ENCODE assay signal across 20 cellular contexts in the genomic region with DNA sequence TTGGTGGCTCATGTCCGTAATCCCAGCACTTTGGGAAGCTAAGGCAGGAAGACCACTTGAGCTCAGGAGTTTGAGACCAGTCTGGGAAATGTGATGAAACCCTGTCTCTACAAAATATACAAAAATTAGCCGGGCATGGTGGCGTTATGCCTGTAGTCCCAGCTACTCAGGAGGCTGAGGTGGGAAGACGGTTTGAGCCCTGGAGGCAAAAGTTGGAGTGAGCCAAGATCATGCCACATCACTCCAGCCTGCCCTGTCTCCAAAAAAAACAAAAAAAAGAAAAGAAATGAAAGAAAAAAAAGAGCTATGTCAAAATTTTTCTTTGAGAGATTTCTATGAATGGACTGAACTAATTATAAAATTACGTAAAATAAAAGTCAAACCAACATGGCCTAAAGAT.
"Had no signal": no experiment of that assay in that cellular context is flagged by ENCODE, and none has a peak within 500 bp of the region (broad histone marks: within the 10 kb centered on the region; RNA-seq: fewer than 3 reads in every experiment).

No MANE protein-coding gene starts in this region.

- H3K27me3 Mint-ChIP-seq: activated B cell treated with CpG ODN at 0.5 μM for 24 hours; activated CD4-positive, alpha-beta T cell treated with anti-CD3 and anti-CD28 coated beads, Interleukin-2, amount 10 ng/mL, durations not matched to agents 7 days and 5 days; activated CD8-positive, alpha-beta T cell treated with anti-CD3 and anti-CD28 coated beads for 36 hours; activated naive CD8-positive, alpha-beta T cell treated with anti-CD3 and anti-CD28 coated beads, Interleukin-2, amount 10 ng/mL, durations not matched to agents 7 days and 5 days; central memory CD8-positive, alpha-beta T cell; T-cell had no signal

- H3K36me3 ChIP-seq: Peyer's patch had no signal

- H3K9me3 ChIP-seq: body of pancreas, Peyer's patch had no signal

- ATAC-seq: activated CD8-positive, alpha-beta T cell treated with anti-CD3 and anti-CD28 coated beads for 36 hours; body of pancreas; T-cell had no signal

- H3K4me3 Mint-ChIP-seq: activated B cell treated with CpG ODN at 0.5 μM for 24 hours; activated CD4-positive, alpha-beta T cell treated with anti-CD3 and anti-CD28 coated beads, Interleukin-2, amount 10 ng/mL, durations not matched to agents 7 days and 5 days; activated CD8-positive, alpha-beta T cell treated with anti-CD3 and anti-CD28 coated beads for 36 hours; activated naive CD8-positive, alpha-beta T cell treated with anti-CD3 and anti-CD28 coated beads, Interleukin-2, amount 10 ng/mL, durations not matched to agents 7 days and 5 days; central memory CD8-positive, alpha-beta T cell; T-cell had no signal

- H3K27ac ChIP-seq: body of pancreas, Peyer's patch had no signal

- FAIRE-seq: TTC549 had no signal

- H3K4me3 ChIP-seq: body of pancreas, Peyer's patch had no signal

- DNase-seq: activated B cell treated with CpG ODN at 0.5 μM for 24 hours; activated CD4-positive, alpha-beta T cell treated with anti-CD3 and anti-CD28 coated beads, Interleukin-2, amount 10 ng/mL, durations not matched to agents 7 days and 5 days; activated CD8-positive, alpha-beta memory T cell treated with anti-CD3 and anti-CD28 coated beads, Interleukin-2, amount 50 U/mL, for 4 hours; activated CD8-positive, alpha-beta T cell treated with anti-CD3 and anti-CD28 coated beads for 36 hours; activated naive CD4-positive, alpha-beta T cell treated with anti-CD3 and anti-CD28 coated beads, Interleukin-2, amount 50 U/mL, for 16 hours; activated naive CD8-positive, alpha-beta T cell treated with anti-CD3 and anti-CD28 coated beads, Interleukin-2, amount 10 ng/mL, durations not matched to agents 7 days and 5 days; aorta; body of pancreas; NCI-H1092; NCI-H1417; NCI-H1930; NCI-H510A treated with DMSO at 0.1 percent for 48 hours; NCI-H69; Peyer's patch; SIG-M5; T-cell; T-helper 2 cell; T1000 had no signal

- H3K27me3 ChIP-seq: body of pancreas, Peyer's patch had no signal

- H3K27ac Mint-ChIP-seq: activated B cell treated with CpG ODN at 0.5 μM for 24 hours; activated CD4-positive, alpha-beta T cell treated with anti-CD3 and anti-CD28 coated beads, Interleukin-2, amount 10 ng/mL, durations not matched to agents 7 days and 5 days; activated CD8-positive, alpha-beta T cell treated with anti-CD3 and anti-CD28 coated beads for 36 hours; activated naive CD8-positive, alpha-beta T cell treated with anti-CD3 and anti-CD28 coated beads, Interleukin-2, amount 10 ng/mL, durations not matched to agents 7 days and 5 days; T-cell had no signal

- H3K9me3 Mint-ChIP-seq: activated B cell treated with CpG ODN at 0.5 μM for 24 hours; activated CD4-positive, alpha-beta T cell treated with anti-CD3 and anti-CD28 coated beads, Interleukin-2, amount 10 ng/mL, durations not matched to agents 7 days and 5 days; activated CD8-positive, alpha-beta T cell treated with anti-CD3 and anti-CD28 coated beads for 36 hours; activated naive CD8-positive, alpha-beta T cell treated with anti-CD3 and anti-CD28 coated beads, Interleukin-2, amount 10 ng/mL, durations not matched to agents 7 days and 5 days; central memory CD8-positive, alpha-beta T cell; T-cell had no signal

- H3K4me1 Mint-ChIP-seq: activated CD4-positive, alpha-beta T cell treated with anti-CD3 and anti-CD28 coated beads, Interleukin-2, amount 10 ng/mL, durations not matched to agents 7 days and 5 days; activated naive CD8-positive, alpha-beta T cell treated with anti-CD3 and anti-CD28 coated beads, Interleukin-2, amount 10 ng/mL, durations not matched to agents 7 days and 5 days had no signal
